10 cellular contexts compared by ENCODE assay signal in the genomic region with DNA sequence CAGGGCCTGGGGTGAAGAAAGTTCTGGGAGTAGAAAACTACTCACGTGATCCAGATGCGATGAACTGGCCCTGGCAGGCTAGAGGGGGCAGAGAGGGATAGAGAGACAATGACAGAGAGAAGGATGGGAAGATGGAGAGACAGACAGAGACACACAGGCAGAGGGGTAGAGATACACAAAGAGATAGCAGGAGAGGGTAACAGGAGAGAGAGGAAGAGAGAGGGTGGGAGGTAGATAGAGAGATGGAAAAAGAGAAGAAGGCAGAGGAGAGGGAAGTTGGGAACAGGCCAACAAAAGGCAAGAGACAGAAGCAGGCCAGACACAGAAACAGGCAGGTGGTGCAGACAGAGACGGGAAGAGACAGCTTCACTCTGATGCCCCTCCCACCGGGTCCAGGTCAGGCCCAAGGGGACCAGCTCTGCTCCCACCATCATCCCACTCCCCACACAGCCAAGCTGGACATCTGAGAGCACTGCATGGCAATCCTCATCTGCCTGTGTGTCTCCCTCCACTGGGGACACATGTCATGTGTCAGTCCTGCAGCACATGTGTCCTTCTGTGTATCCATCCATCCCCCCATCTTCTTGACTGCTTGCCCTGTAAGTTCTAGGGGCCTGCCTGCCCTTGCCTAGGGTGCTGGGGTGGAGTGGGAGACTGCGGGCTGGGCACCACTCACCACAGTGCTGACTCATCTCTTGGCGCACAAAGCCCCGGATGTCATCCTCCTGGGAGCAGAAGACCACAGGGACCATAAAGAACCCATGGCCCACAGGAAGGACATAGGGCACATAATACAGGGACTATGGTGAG. TPM values are rescaled to one million over a fixed set of nuclear protein-coding genes. Genes with fewer than 3 reads are reported as not detected.
DNase-seq lines count a peak whose midpoint lies in the region; ATAC-seq and TF ChIP-seq lines count a peak whose summit lies in the region.
"Had no signal": no experiment of that assay in that cellular context is flagged by ENCODE, and none has a peak within 500 bp of the region (broad histone marks: within the 10 kb centered on the region; RNA-seq: fewer than 3 reads in every experiment).

No MANE protein-coding gene starts in this region.

- H3K27ac ChIP-seq in RWPE1, result peak overlapping the region; percentile 100
- H3K27ac ChIP-seq in coronary artery, result no peak overlapping the region
- H3K27ac ChIP-seq in sigmoid colon, result no peak overlapping the region
- H3K27ac ChIP-seq: VCaP had no signal

- H3K4me1 Mint-ChIP-seq in effector memory CD8-positive, alpha-beta T cell (ENCODE audit: low read depth in 2 of 2), result peaks cover 11 to 15% of the 10 kb centered on the region in 2 donors

- POLR2A ChIA-PET in RWPE1 (lab: Yijun Ruan, JAX; ENCODE audit: low non-redundant PET), result interaction anchor here (0.5 kb wide), 1 partner anchor 57 kb away, joined by 5 read pairs; no protein-coding TSS in a partner anchor

- TF ChIP-seq POLR2A in sigmoid colon (IDR thresholded peaks at IDR 0.05), result no peak

- TF ChIP-seq CTCF in RWPE1 (conservative IDR thresholded peaks at IDR 0.05; ENCODE audit: low read depth) (no peak), coronary artery (IDR thresholded peaks at IDR 0.05) (no peak), sigmoid colon (IDR thresholded peaks at IDR 0.05) (no peak)

- no peaks in the 10 kb centered on the region for H3K9me3 Mint-ChIP-seq in activated naive CD4-positive, alpha-beta T cell treated with anti-CD3 and anti-CD28 coated beads, Interleukin-2, amount 50 U/mL, for 72 hours
- no peaks in the 10 kb centered on the region for H3K9me3 Mint-ChIP-seq in effector memory CD8-positive, alpha-beta T cell

- no peaks in the 10 kb centered on the region for H3K36me3 ChIP-seq in sigmoid colon

- 63 to 65% methylated on average over 7 of the region's 7 CpGs for WGBS in sigmoid colon, 2 donors

- no peaks in the 10 kb centered on the region for H3K27me3 Mint-ChIP-seq in effector memory CD8-positive, alpha-beta T cell

- H3K4me3 ChIP-seq in coronary artery (no peak overlapping the region), sigmoid colon (no peak overlapping the region)

- no peaks in the 10 kb centered on the region for H3K27me3 ChIP-seq in sigmoid colon

- H3K4me1 ChIP-seq in sigmoid colon, result peaks cover 0 to 11% (median 8%) of the 10 kb centered on the region in 4 donors

- no peak for TF ChIP-seq EP300 in sigmoid colon (IDR thresholded peaks at IDR 0.05)

- no peak for DNase-seq in activated naive CD4-positive, alpha-beta T cell treated with anti-CD3 and anti-CD28 coated beads, Interleukin-2, amount 50 U/mL, for 72 hours (ENCODE audit: low spot score in 2 of 2)
- DNase-seq in activated naive CD4-positive, alpha-beta T cell (lab: John Stamatoyannopoulos, UW), result no peak
- DNase-seq in RWPE1 (ENCODE audit: low spot score), result peak; percentile 75
- DNase-seq in effector memory CD8-positive, alpha-beta T cell, result no peak
- DNase-seq in stromal cell of bone marrow (ENCODE audit: low read depth), result peak; percentile 28
- no peak for DNase-seq in coronary artery (ENCODE audit: low spot score)
- DNase-seq in sigmoid colon, result no peak
- DNase-seq: KG1 had no signal

- H3K4me3 Mint-ChIP-seq in effector memory CD8-positive, alpha-beta T cell, result no peak overlapping the region

- intact Hi-C loops in sigmoid colon (cut with DNase I), result no loop called here

- peak; percentile 23 to 48 for ATAC-seq in activated naive CD4-positive, alpha-beta T cell treated with anti-CD3 and anti-CD28 coated beads, Interleukin-2, amount 50 U/mL, for 72 hours
- ATAC-seq in effector memory CD8-positive, alpha-beta T cell (replicated peaks), result no peak
- ATAC-seq in HG03439 (IDR thresholded peaks at IDR 0.05; ENCODE audit: unreplicated experiment), result no peak

- no peaks in the 10 kb centered on the region for H3K9me3 ChIP-seq in sigmoid colon

- H3K36me3 Mint-ChIP-seq in activated naive CD4-positive, alpha-beta T cell treated with anti-CD3 and anti-CD28 coated beads, Interleukin-2, amount 50 U/mL, for 72 hours, result no peaks in the 10 kb centered on the region
- peaks cover 2% of the 10 kb centered on the region for H3K36me3 Mint-ChIP-seq in effector memory CD8-positive, alpha-beta T cell (ENCODE audit: insufficient read depth)

- CTCF ChIA-PET in RWPE1 (lab: Yijun Ruan, JAX), result no interaction called here

- H3K27ac Mint-ChIP-seq in activated naive CD4-positive, alpha-beta T cell treated with anti-CD3 and anti-CD28 coated beads, Interleukin-2, amount 50 U/mL, for 72 hours, result peak overlapping the region; percentile 44 to 64
- peak overlapping the region; percentile 3 to 38 for H3K27ac Mint-ChIP-seq in effector memory CD8-positive, alpha-beta T cell

RNA-seq across cellular contexts. Expression of a gene that starts 2.2 kb away (rescaled TPM):
- under 1 TPM in 1 of 2 donors, not detected in 1; 0.21 TPM for total RNA-seq in activated naive CD4-positive, alpha-beta T cell treated with anti-CD3 and anti-CD28 coated beads, Interleukin-2, amount 50 U/mL, for 72 hours
- not detected for total RNA-seq in sigmoid colon
- under 1 TPM in 1 of 3 donors, not detected in 2; 0.10 TPM for polyA plus RNA-seq in sigmoid colon

RNA-seq across cellular contexts. Expression of a gene that starts 9.2 kb away (rescaled TPM):
- total RNA-seq in activated naive CD4-positive, alpha-beta T cell treated with anti-CD3 and anti-CD28 coated beads, Interleukin-2, amount 50 U/mL, for 72 hours, result 100 to 1,000 TPM in 1 of 2 donors, 1 to 10 TPM in 1; 6.3 to 139 TPM
- total RNA-seq in sigmoid colon, result 1 to 10 TPM; 1.5 to 6.7 (median 2.7) TPM
- polyA plus RNA-seq in sigmoid colon, result 1 to 10 TPM; 4.2 to 8.0 (median 4.8) TPM

RNA-seq across cellular contexts. Expression of a gene that starts 29.3 kb away (rescaled TPM):
- 1 to 10 TPM; 3.2 to 5.5 TPM for total RNA-seq in activated naive CD4-positive, alpha-beta T cell treated with anti-CD3 and anti-CD28 coated beads, Interleukin-2, amount 50 U/mL, for 72 hours
- total RNA-seq in sigmoid colon, result 1 to 10 TPM; 1.5 to 9.4 (median 2.6) TPM
- 10 to 100 TPM in 1 of 3 donors, 1 to 10 TPM in 2; 1.4 to 15.4 (median 3.0) TPM for polyA plus RNA-seq in sigmoid colon

RNA-seq across cellular contexts. Expression of a gene that starts 43.6 kb away (rescaled TPM):
- total RNA-seq in activated naive CD4-positive, alpha-beta T cell treated with anti-CD3 and anti-CD28 coated beads, Interleukin-2, amount 50 U/mL, for 72 hours, result 100 to 1,000 TPM; 257 to 269 TPM
- total RNA-seq in sigmoid colon, result 100 to 1,000 TPM; 199 to 241 (median 223) TPM
- polyA plus RNA-seq in sigmoid colon, result 100 to 1,000 TPM; 451 to 828 (median 586) TPM

RNA-seq across cellular contexts. Expression of a gene that starts 55.8 kb away (rescaled TPM):
- total RNA-seq in activated naive CD4-positive, alpha-beta T cell treated with anti-CD3 and anti-CD28 coated beads, Interleukin-2, amount 50 U/mL, for 72 hours, result under 1 TPM in 1 of 2 donors, not detected in 1; 0.36 TPM
- total RNA-seq in sigmoid colon, result not detected
- 1 to 10 TPM in 1 of 3 donors, not detected in 2; 1.2 TPM for polyA plus RNA-seq in sigmoid colon

Comparison
In these comparisons a context has a peak if more than half of its experiments do, and no peak if none do; other contexts are left out.
1. ATAC-seq: peak in activated naive CD4-positive, alpha-beta T cell treated with anti-CD3 and anti-CD28 coated beads, Interleukin-2, amount 50 U/mL, for 72 hours (2 of 2); none in effector memory CD8-positive, alpha-beta T cell (single experiment) and HG03439 (single experiment).
2. DNase-seq: peak in RWPE1 (single experiment) and stromal cell of bone marrow (single experiment); none in activated naive CD4-positive, alpha-beta T cell treated with anti-CD3 and anti-CD28 coated beads, Interleukin-2, amount 50 U/mL, for 72 hours (0 of 2), activated naive CD4-positive, alpha-beta T cell (0 of 4), effector memory CD8-positive, alpha-beta T cell (0 of 3), coronary artery (single experiment) and sigmoid colon (single experiment).